Comparison of ENCODE assay signal across 20 cellular contexts in genomic region chr9:131826966-131827525, GRCh38.
"Had no signal": no experiment of that assay in that cellular context is flagged by ENCODE, and none has a peak within 500 bp of the region (broad histone marks: within the 10 kb centered on the region; RNA-seq: fewer than 3 reads in every experiment).

No MANE protein-coding gene starts in this region.

- H3K36me3 Mint-ChIP-seq: activated naive CD8-positive, alpha-beta T cell; naive thymus-derived CD8-positive, alpha-beta T cell had no signal

- H3K4me1 ChIP-seq: body of pancreas, gastroesophageal sphincter, left ventricle myocardium inferior, upper lobe of right lung had no signal

- H3K36me3 ChIP-seq: gastroesophageal sphincter, left ventricle myocardium inferior, neutrophil, thoracic aorta, upper lobe of right lung had no signal

- H3K27ac ChIP-seq: body of pancreas, gastroesophageal sphincter, left ventricle myocardium inferior, neutrophil, thoracic aorta, upper lobe of right lung had no signal

- H3K27me3 ChIP-seq: body of pancreas had no signal

- ATAC-seq: activated CD8-positive, alpha-beta T cell treated with anti-CD3 and anti-CD28 coated beads for 36 hours; body of pancreas; gastroesophageal sphincter; naive thymus-derived CD8-positive, alpha-beta T cell; upper lobe of right lung had no signal

- DNase-seq: activated CD4-positive, alpha-beta T cell treated with anti-CD3 and anti-CD28 coated beads for 4 hours; activated CD8-positive, alpha-beta memory T cell treated with anti-CD3 and anti-CD28 coated beads, Interleukin-2, amount 50 U/mL, for 48 hours; activated CD8-positive, alpha-beta T cell treated with anti-CD3 and anti-CD28 coated beads for 36 hours; activated gamma-delta T cell treated with Interleukin-2 at 50 U/mL for 16 hours; activated T-cell treated with anti-CD3 and anti-CD28 coated beads, Interleukin-2, amount 50 U/mL, for 72 hours; amniotic stem cell; body of pancreas; effector memory CD4-positive, alpha-beta T cell; left ventricle myocardium inferior; mesenchymal stem cell; naive thymus-derived CD8-positive, alpha-beta T cell; stimulated activated CD4-positive, alpha-beta T cell treated with anti-CD3 and anti-CD28 coated beads, Interleukin-12 subunit alpha, Interleukin-12 subunit beta, amount 100 ng/mL, for 4 hours; stimulated activated CD4-positive, alpha-beta T cell treated with anti-CD3 and anti-CD28 coated beads, Interleukin-2, amount 100 ng/mL, for 24 hours; upper lobe of right lung had no signal

- H3K4me3 Mint-ChIP-seq: activated CD8-positive, alpha-beta T cell treated with anti-CD3 and anti-CD28 coated beads for 36 hours; activated naive CD8-positive, alpha-beta T cell; activated T-cell treated with anti-CD3 and anti-CD28 coated beads, Interleukin-2, amount 50 U/mL, for 72 hours; dendritic cell treated with granulocyte-macrophage colony-stimulating factor and Interleukin-4, amounts not matched to agents 40 ng/mL and 50 ng/mL, for 4 days; naive thymus-derived CD8-positive, alpha-beta T cell; T-helper 1 cell treated with Interleukin-12 subunit alpha and Interleukin-12 subunit beta and Interleukin-4 antibody, amounts not matched to agents 30 μg/mL and 1 μg/mL, for 36 hours had no signal

- H3K9me3 ChIP-seq: body of pancreas, left ventricle myocardium inferior, neutrophil, thoracic aorta, upper lobe of right lung had no signal

- H3K9me3 Mint-ChIP-seq: activated CD8-positive, alpha-beta T cell treated with anti-CD3 and anti-CD28 coated beads for 36 hours; activated T-cell treated with anti-CD3 and anti-CD28 coated beads, Interleukin-2, amount 50 U/mL, for 72 hours; dendritic cell treated with granulocyte-macrophage colony-stimulating factor and Interleukin-4, amounts not matched to agents 40 ng/mL and 50 ng/mL, for 4 days; naive thymus-derived CD8-positive, alpha-beta T cell; T-helper 1 cell treated with Interleukin-12 subunit alpha and Interleukin-12 subunit beta and Interleukin-4 antibody, amounts not matched to agents 30 μg/mL and 1 μg/mL, for 36 hours had no signal

- H3K27ac Mint-ChIP-seq: activated CD8-positive, alpha-beta T cell treated with anti-CD3 and anti-CD28 coated beads for 36 hours; activated naive CD8-positive, alpha-beta T cell; activated T-cell treated with anti-CD3 and anti-CD28 coated beads, Interleukin-2, amount 50 U/mL, for 72 hours; dendritic cell treated with granulocyte-macrophage colony-stimulating factor and Interleukin-4, amounts not matched to agents 40 ng/mL and 50 ng/mL, for 4 days; T-helper 1 cell treated with Interleukin-12 subunit alpha and Interleukin-12 subunit beta and Interleukin-4 antibody, amounts not matched to agents 30 μg/mL and 1 μg/mL, for 36 hours had no signal

- H3K4me3 ChIP-seq: body of pancreas, gastroesophageal sphincter, left ventricle myocardium inferior, thoracic aorta, upper lobe of right lung had no signal

- H3K4me1 Mint-ChIP-seq: naive thymus-derived CD8-positive, alpha-beta T cell had no signal
